Comparison of ENCODE assay signal across 7 cellular contexts in genomic region chr18:12408247-12408869, GRCh38. TPM values are rescaled to one million over a fixed set of nuclear protein-coding genes. Genes with fewer than 3 reads are reported as not detected.
DNase-seq lines count a peak whose midpoint lies in the region; ATAC-seq, FAIRE-seq and TF ChIP-seq lines count a peak whose summit lies in the region.

No MANE protein-coding gene starts in this region.

- no peaks in the 10 kb centered on the region for H3K36me3 ChIP-seq in sigmoid colon

- H3K27ac ChIP-seq in right cardiac atrium (ENCODE audit: low read length) (peak overlapping the region; percentile 77), sigmoid colon (peak overlapping the region; percentile 86 to 93 (median 92))

- H3K4me3 Mint-ChIP-seq in activated T-helper 2 cell treated with anti-CD3 and anti-CD28 coated beads, Interferon-gamma antibody, Interleukin-2, Interleukin-4, amounts not matched to agents 10 μg/mL and 5 μg/mL and 100 μg/mL, durations not matched to agents 14 hours and 24 hours and 36 hours (ENCODE audit: low read depth): peak overlapping the region; percentile 74

- no peaks in the 10 kb centered on the region for H3K9me3 ChIP-seq in right cardiac atrium (ENCODE audit: control insufficient read depth, low read length)
- H3K9me3 ChIP-seq in sigmoid colon: no peaks in the 10 kb centered on the region

- H3K9me3 Mint-ChIP-seq in activated T-helper 2 cell treated with anti-CD3 and anti-CD28 coated beads, Interferon-gamma antibody, Interleukin-2, Interleukin-4, amounts not matched to agents 10 μg/mL and 5 μg/mL and 100 μg/mL, durations not matched to agents 14 hours and 24 hours and 36 hours: no peaks in the 10 kb centered on the region

- intact Hi-C loops in activated T-helper 2 cell treated with anti-CD3 and anti-CD28 coated beads, Interferon-gamma antibody, Interleukin-2, Interleukin-4, amounts not matched to agents 10 μg/mL and 5 μg/mL and 100 μg/mL, durations not matched to agents 14 hours and 24 hours and 36 hours (cut with micrococcal nuclease): loop anchor here (5.0 kb wide), 2 partner anchors 249 to 426 kb away; partner anchors contain the start of genes IMPA2 and SPIRE1
- intact Hi-C loops in right cardiac atrium (cut with DNase I) (loop anchor here in 1 of 4 donors (5.0 kb wide), 1 partner anchor 249 kb away; the partner anchor contains the start of gene SPIRE1), sigmoid colon (cut with DNase I) (loop anchor here (5.0 to 10.0 kb wide), 2 partner anchors 249 to 536 kb away; partner anchors contain the start of genes SEH1L and SPIRE1)

- no peaks in the 10 kb centered on the region for H3K36me3 Mint-ChIP-seq in activated T-helper 2 cell treated with anti-CD3 and anti-CD28 coated beads, Interferon-gamma antibody, Interleukin-2, Interleukin-4, amounts not matched to agents 10 μg/mL and 5 μg/mL and 100 μg/mL, durations not matched to agents 14 hours and 24 hours and 36 hours (ENCODE audit: low read depth)

- H3K27me3 Mint-ChIP-seq in activated T-helper 2 cell treated with anti-CD3 and anti-CD28 coated beads, Interferon-gamma antibody, Interleukin-2, Interleukin-4, amounts not matched to agents 10 μg/mL and 5 μg/mL and 100 μg/mL, durations not matched to agents 14 hours and 24 hours and 36 hours (ENCODE audit: low read depth): peaks cover 32% of the 10 kb centered on the region

- no peak for TF ChIP-seq CTCF in sigmoid colon (IDR thresholded peaks at IDR 0.05)

- TF ChIP-seq EP300 in sigmoid colon (IDR thresholded peaks at IDR 0.05): no peak

- H3K4me1 Mint-ChIP-seq in activated T-helper 2 cell treated with anti-CD3 and anti-CD28 coated beads, Interferon-gamma antibody, Interleukin-2, Interleukin-4, amounts not matched to agents 10 μg/mL and 5 μg/mL and 100 μg/mL, durations not matched to agents 14 hours and 24 hours and 36 hours (ENCODE audit: low read depth): peaks cover 29% of the 10 kb centered on the region

- ATAC-seq in HG03354 (IDR thresholded peaks at IDR 0.05; ENCODE audit: poor library complexity, severe bottlenecking, unreplicated experiment) (peak; percentile 6), right cardiac atrium (no peak), GM18870 (IDR thresholded peaks at IDR 0.05; ENCODE audit: unreplicated experiment) (no peak)

- H3K4me1 ChIP-seq in right cardiac atrium (ENCODE audit: control insufficient read depth, insufficient read depth, low read length) (no peaks in the 10 kb centered on the region), sigmoid colon (peaks cover 0 to 28% (median 16%) of the 10 kb centered on the region in 4 donors)

- H3K27ac Mint-ChIP-seq in activated T-helper 2 cell treated with anti-CD3 and anti-CD28 coated beads, Interferon-gamma antibody, Interleukin-2, Interleukin-4, amounts not matched to agents 10 μg/mL and 5 μg/mL and 100 μg/mL, durations not matched to agents 14 hours and 24 hours and 36 hours: peak overlapping the region; percentile 21

- no peak for TF ChIP-seq POLR2A in GM12891 (IDR thresholded peaks at IDR 0.05; ENCODE audit: low read depth, low read length)
- no peak for TF ChIP-seq POLR2A in sigmoid colon (IDR thresholded peaks at IDR 0.05)

- 5% methylated on average over 32 of the region's 32 CpGs for WGBS in right cardiac atrium
- 9 to 11% methylated on average over 32 of the region's 32 CpGs for WGBS in sigmoid colon, 2 donors

- DNase-seq in GM12891 (ENCODE audit: insufficient read length, low spot score) (no peak), right cardiac atrium (no peak), sigmoid colon (no peak)
- DNase-seq in activated T-helper 2 cell treated with anti-CD3 and anti-CD28 coated beads, Interferon-gamma antibody, Interleukin-2, Interleukin-4, amounts not matched to agents 10 μg/mL and 5 μg/mL and 100 μg/mL, durations not matched to agents 14 hours and 24 hours and 36 hours (ENCODE audit: low spot score): no peak
- no peak for DNase-seq in stimulated activated CD4-positive, alpha-beta T cell treated with anti-CD3 and anti-CD28 coated beads, Interleukin-4, amount 100 ng/mL, for 24 hours

- H3K4me3 ChIP-seq in right cardiac atrium (ENCODE audit: low read length) (peak overlapping the region; percentile 76), sigmoid colon (peak overlapping the region; percentile 49 to 71 (median 64))

- no peaks in the 10 kb centered on the region for H3K27me3 ChIP-seq in right cardiac atrium (ENCODE audit: control insufficient read depth, insufficient read depth)
- H3K27me3 ChIP-seq in sigmoid colon: no peaks in the 10 kb centered on the region

- peak; percentile 62 for FAIRE-seq in GM12891 (lab: Jason Lieb, UNC)

TF ChIP-seq in GM12891, 5 proteins besides CTCF, POLR2A, EP300 and RAD21:
- TF ChIP-seq POU2F2 (IDR thresholded peaks at IDR 0.05; ENCODE audit: low read depth, low read length) (no peak), SPI1 (IDR thresholded peaks at IDR 0.05; ENCODE audit: low read depth, low read length) (no peak), POLR2AphosphoS5 (IDR thresholded peaks at IDR 0.05; ENCODE audit: low read depth, low read length) (no peak), PAX5 (IDR thresholded peaks at IDR 0.05; ENCODE audit: insufficient read depth, low read length, severe bottlenecking) (no peak), TAF1 (IDR thresholded peaks at IDR 0.05; ENCODE audit: low read depth, low read length) (no peak)

RNA-seq across cellular contexts. Expression of gene PRELID3A, which starts 0.6 kb away (rescaled TPM):
- 7.5 TPM for polyA plus RNA-seq in GM12891 (2012; ENCODE audit: low read depth, missing spikeins)
- total RNA-seq in activated T-helper 2 cell treated with anti-CD3 and anti-CD28 coated beads, Interferon-gamma antibody, Interleukin-2, Interleukin-4, amounts not matched to agents 10 μg/mL and 5 μg/mL and 100 μg/mL, durations not matched to agents 14 hours and 24 hours and 36 hours: 6.7 and 8.7 TPM in 2 replicates
- total RNA-seq in right cardiac atrium (1 to 10 TPM; 1.7 to 3.9 (median 2.0) TPM), sigmoid colon (1 to 10 TPM; 2.1 to 7.5 (median 3.0) TPM)
- polyA plus RNA-seq in right cardiac atrium (1.9 TPM), sigmoid colon (1 to 10 TPM in 1 of 3 donors, under 1 TPM in 2; 0.60 to 2.2 (median 0.69) TPM)

RNA-seq across cellular contexts. Expression of gene AFG3L2, which starts 31.3 kb away (rescaled TPM):
- polyA plus RNA-seq in GM12891 (2012; ENCODE audit: low read depth, missing spikeins): 47.7 TPM
- 61.8 and 65.1 TPM in 2 replicates for total RNA-seq in activated T-helper 2 cell treated with anti-CD3 and anti-CD28 coated beads, Interferon-gamma antibody, Interleukin-2, Interleukin-4, amounts not matched to agents 10 μg/mL and 5 μg/mL and 100 μg/mL, durations not matched to agents 14 hours and 24 hours and 36 hours
- total RNA-seq in right cardiac atrium (10 to 100 TPM; 73.1 to 88.4 (median 80.2) TPM), sigmoid colon (10 to 100 TPM; 31.4 to 43.7 (median 38.2) TPM)
- polyA plus RNA-seq in right cardiac atrium (53.3 TPM), sigmoid colon (10 to 100 TPM; 46.2 to 56.6 (median 55.7) TPM)
